16 cellular contexts compared by ENCODE assay signal in genomic region chr10:129626309-129626708, GRCh38.
"Had no signal": no experiment of that assay in that cellular context is flagged by ENCODE, and none has a peak within 500 bp of the region (broad histone marks: within the 10 kb centered on the region; RNA-seq: fewer than 3 reads in every experiment).

No MANE protein-coding gene starts in this region.

- DNase-seq: activated CD4-positive, alpha-beta T cell treated with anti-CD3 and anti-CD28 coated beads, Interleukin-2, amount 10 ng/mL, durations not matched to agents 7 days and 5 days; activated CD8-positive, alpha-beta memory T cell treated with anti-CD3 and anti-CD28 coated beads, Interleukin-2, amount 10 ng/mL, durations not matched to agents 7 days and 5 days; activated CD8-positive, alpha-beta T cell treated with anti-CD3 and anti-CD28 coated beads for 36 hours; activated gamma-delta T cell treated with Interleukin-2 at 50 U/mL for 16 hours; aorta; dermis blood vessel endothelial cell; effector memory CD8-positive, alpha-beta T cell; esophagus squamous epithelium; mucosa of descending colon; sigmoid colon; stimulated activated CD4-positive, alpha-beta T cell treated with anti-CD3 and anti-CD28 coated beads, Interleukin-15, amount 100 ng/mL, for 24 hours; T-helper 9 cell; transverse colon; uterus had no signal

- H3K9me3 ChIP-seq: mucosa of descending colon, sigmoid colon, transverse colon, uterus had no signal

- H3K27ac ChIP-seq: esophagus squamous epithelium, sigmoid colon, transverse colon, uterus had no signal

- ATAC-seq: activated CD8-positive, alpha-beta memory T cell treated with anti-CD3 and anti-CD28 coated beads, Interleukin-2, amount 10 ng/mL, durations not matched to agents 7 days and 5 days; activated CD8-positive, alpha-beta T cell treated with anti-CD3 and anti-CD28 coated beads for 36 hours; effector memory CD8-positive, alpha-beta T cell; mucosa of descending colon; stimulated activated memory B cell treated with anti-CD40 and anti-IgM and Interleukin-4, amounts not matched to agents 10 μg/mL and 1 μg/mL and 100 μg/mL, for 72 hours had no signal

- H3K4me1 ChIP-seq: transverse colon, uterus had no signal

- H3K4me2 ChIP-seq: smooth muscle cell had no signal

- H3K36me3 ChIP-seq: esophagus squamous epithelium, sigmoid colon, transverse colon, uterus had no signal

- H3K4me3 ChIP-seq: esophagus squamous epithelium, mucosa of descending colon, sigmoid colon, smooth muscle cell, transverse colon, uterus had no signal

- H3K27me3 ChIP-seq: esophagus squamous epithelium, sigmoid colon, transverse colon, uterus had no signal
